Comparison of ENCODE assay signal across 8 cellular contexts in the genomic region with DNA sequence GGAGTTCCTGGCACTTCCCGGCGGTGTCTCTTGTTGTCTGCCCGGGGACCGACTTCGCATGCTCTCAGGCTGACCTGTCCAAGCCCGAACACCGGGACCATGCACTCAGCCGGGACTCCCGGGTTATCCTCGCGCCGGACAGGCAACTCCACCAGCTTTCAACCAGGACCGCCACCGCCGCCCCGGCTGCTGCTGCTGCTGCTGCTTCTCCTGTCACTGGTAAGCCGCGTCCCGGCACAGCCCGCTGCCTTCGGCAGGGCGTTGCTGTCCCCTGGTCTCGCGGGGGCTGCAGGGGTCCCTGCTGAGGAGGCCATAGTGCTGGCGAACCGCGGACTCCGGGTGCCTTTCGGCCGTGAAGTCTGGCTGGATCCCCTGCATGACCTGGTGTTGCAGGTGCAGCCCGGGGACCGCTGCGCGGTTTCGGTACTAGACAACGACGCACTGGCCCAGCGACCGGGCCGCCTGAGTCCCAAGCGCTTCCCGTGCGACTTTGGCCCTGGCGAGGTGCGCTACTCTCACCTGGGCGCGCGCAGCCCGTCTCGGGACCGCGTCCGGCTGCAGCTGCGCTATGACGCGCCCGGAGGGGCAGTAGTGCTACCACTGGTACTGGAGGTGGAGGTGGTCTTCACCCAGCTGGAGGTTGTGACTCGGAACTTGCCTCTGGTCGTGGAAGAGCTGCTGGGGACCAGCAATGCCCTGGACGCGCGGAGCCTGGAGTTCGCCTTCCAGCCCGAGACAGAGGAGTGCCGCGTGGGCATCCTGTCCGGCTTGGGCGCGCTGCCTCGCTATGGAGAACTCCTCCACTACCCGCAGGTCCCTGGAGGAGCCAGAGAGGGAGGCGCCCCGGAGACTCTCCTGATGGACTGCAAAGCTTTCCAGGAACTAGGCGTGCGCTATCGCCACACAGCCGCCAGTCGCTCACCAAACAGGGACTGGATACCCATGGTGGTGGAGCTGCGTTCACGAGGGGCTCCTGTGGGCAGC. TPM values are rescaled to one million over a fixed set of nuclear protein-coding genes. Genes with fewer than 3 reads are reported as not detected.
DNase-seq lines count a peak whose midpoint lies in the region; ATAC-seq and TF ChIP-seq lines count a peak whose summit lies in the region.

No MANE protein-coding gene starts in this region.

- H3K36me3 ChIP-seq in psoas muscle (ENCODE audit: insufficient read depth in 1 of 2, low read depth in 1 of 2), result peaks cover 0 to 2% of the 10 kb centered on the region in 2 donors

- POLR2A ChIA-PET in RWPE1 (lab: Yijun Ruan, JAX; ENCODE audit: low non-redundant PET), result no interaction called here

- intact Hi-C loops in left cardiac atrium (cut with DNase I) (loop anchor here (5.0 to 10.0 kb wide), 3 partner anchors 75 to 230 kb away; no protein-coding TSS in a partner anchor), psoas muscle (cut with DNase I) (loop anchor here (2.0 to 10.0 kb wide), 4 partner anchors 75 to 230 kb away; no protein-coding TSS in a partner anchor)

- 2 to 4% (median 3%) methylated on average over 68 to 80 of the region's 80 CpGs for WGBS in psoas muscle, 3 donors

- no peaks in the 10 kb centered on the region for H3K9me3 ChIP-seq in psoas muscle

- H3K4me1 ChIP-seq in psoas muscle, result no peaks in the 10 kb centered on the region

- peak overlapping the region; percentile 89 for H3K4me3 ChIP-seq in psoas muscle

- H3K27me3 ChIP-seq in psoas muscle (ENCODE audit: insufficient read depth in 3 of 3, low read length in 2 of 3), result no peaks in the 10 kb centered on the region

- ATAC-seq in GM18511 (IDR thresholded peaks at IDR 0.05; ENCODE audit: unreplicated experiment) (peak; percentile 27), left cardiac atrium (peak; percentile 24 to 31), psoas muscle (peak; percentile 40 to 66 (median 50))

- H3K27ac ChIP-seq in RWPE1 (no peak overlapping the region), psoas muscle (peak overlapping the region; percentile 63)

- CTCF ChIA-PET in RWPE1 (lab: Yijun Ruan, JAX), result interaction anchor here (0.6 to 2.4 kb wide), 3 partner anchors 57 to 170 kb away, joined by 3 to 22 read pairs (median 3); no protein-coding TSS in a partner anchor

- DNase-seq in RWPE1 (ENCODE audit: low spot score), result peak; percentile 13
- no peak for DNase-seq in left cardiac atrium
- DNase-seq in psoas muscle, result peak in 1 of 2 donors; percentile 63
- DNase-seq in NCI-H226, result no peak
- DNase-seq in globus pallidus (ENCODE audit: low spot score), result no peak
- no peak for DNase-seq in NCI-H128 (lab: John Stamatoyannopoulos, UW; ENCODE audit: unreplicated experiment)
- DNase-seq in SKM-1 treated with dmso at 0.1 percent for 144 hours (lab: John Stamatoyannopoulos, UW; ENCODE audit: unreplicated experiment), result no peak

- TF ChIP-seq CTCF in RWPE1 (conservative IDR thresholded peaks at IDR 0.05; ENCODE audit: low read depth), result no peak
- no peak for TF ChIP-seq CTCF in psoas muscle (IDR thresholded peaks at IDR 0.05)

RNA-seq across cellular contexts. Expression of a gene that starts 0.7 kb away (rescaled TPM):
- under 1 TPM in 1 of 2 donors, not detected in 1; 0.03 TPM for total RNA-seq in left cardiac atrium
- 1 to 10 TPM; 2.2 to 9.4 (median 3.2) TPM for total RNA-seq in psoas muscle
- under 1 TPM; 0.18 to 0.40 (median 0.25) TPM for polyA plus RNA-seq in psoas muscle
